In the genomic region with DNA sequence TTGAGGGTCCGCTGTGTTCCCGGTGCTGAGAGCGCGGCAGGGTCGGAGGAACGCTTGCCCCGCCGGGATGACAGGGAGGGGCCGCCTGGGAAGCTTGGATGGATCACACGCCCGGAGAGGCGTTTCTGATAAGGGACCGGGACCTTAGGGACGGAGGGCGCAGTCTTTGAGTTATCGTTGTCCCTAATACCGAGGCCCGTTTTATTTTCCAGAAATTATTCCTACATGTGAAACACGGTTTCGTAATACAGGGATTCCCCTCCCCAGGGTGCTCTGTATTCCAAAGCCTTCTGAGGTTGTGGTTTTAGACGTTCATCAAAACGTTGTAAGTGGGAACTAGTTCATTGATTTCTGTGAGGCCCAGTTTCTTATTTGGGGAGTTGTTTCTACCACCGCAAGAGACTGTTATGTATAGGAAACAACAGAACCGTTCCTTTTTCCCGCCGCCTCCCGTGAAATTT, we compare ENCODE assay signal across 1 cellular context.
A peak's percentile ranks its signal among the peaks of the same experiment; 100 is the strongest.
TF ChIP-seq lines count a peak whose summit lies in the region.

No MANE protein-coding gene starts in this region.

TF ChIP-seq in HEK293, 187 proteins besides CTCF, POLR2A, EP300 and RAD21 (continued from another document and continues in another):
- TF ChIP-seq, protein P1, sequence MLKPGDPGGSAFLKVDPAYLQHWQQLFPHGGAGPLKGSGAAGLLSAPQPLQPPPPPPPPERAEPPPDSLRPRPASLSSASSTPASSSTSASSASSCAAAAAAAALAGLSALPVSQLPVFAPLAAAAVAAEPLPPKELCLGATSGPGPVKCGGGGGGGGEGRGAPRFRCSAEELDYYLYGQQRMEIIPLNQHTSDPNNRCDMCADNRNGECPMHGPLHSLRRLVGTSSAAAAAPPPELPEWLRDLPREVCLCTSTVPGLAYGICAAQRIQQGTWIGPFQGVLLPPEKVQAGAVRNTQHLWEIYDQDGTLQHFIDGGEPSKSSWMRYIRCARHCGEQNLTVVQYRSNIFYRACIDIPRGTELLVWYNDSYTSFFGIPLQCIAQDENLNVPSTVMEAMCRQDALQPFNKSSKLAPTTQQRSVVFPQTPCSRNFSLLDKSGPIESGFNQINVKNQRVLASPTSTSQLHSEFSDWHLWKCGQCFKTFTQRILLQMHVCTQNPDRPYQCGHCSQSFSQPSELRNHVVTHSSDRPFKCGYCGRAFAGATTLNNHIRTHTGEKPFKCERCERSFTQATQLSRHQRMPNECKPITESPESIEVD (tag by site-specific recombination; IDR thresholded peaks at IDR 0.05), result no peak
- TF ChIP-seq, protein P2, sequence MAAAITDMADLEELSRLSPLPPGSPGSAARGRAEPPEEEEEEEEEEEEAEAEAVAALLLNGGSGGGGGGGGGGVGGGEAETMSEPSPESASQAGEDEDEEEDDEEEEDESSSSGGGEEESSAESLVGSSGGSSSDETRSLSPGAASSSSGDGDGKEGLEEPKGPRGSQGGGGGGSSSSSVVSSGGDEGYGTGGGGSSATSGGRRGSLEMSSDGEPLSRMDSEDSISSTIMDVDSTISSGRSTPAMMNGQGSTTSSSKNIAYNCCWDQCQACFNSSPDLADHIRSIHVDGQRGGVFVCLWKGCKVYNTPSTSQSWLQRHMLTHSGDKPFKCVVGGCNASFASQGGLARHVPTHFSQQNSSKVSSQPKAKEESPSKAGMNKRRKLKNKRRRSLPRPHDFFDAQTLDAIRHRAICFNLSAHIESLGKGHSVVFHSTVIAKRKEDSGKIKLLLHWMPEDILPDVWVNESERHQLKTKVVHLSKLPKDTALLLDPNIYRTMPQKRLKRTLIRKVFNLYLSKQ (tag by site-specific recombination; IDR thresholded peaks at IDR 0.05; ENCODE audit: borderline replicate concordance), result no peak
- TF ChIP-seq, protein P3, sequence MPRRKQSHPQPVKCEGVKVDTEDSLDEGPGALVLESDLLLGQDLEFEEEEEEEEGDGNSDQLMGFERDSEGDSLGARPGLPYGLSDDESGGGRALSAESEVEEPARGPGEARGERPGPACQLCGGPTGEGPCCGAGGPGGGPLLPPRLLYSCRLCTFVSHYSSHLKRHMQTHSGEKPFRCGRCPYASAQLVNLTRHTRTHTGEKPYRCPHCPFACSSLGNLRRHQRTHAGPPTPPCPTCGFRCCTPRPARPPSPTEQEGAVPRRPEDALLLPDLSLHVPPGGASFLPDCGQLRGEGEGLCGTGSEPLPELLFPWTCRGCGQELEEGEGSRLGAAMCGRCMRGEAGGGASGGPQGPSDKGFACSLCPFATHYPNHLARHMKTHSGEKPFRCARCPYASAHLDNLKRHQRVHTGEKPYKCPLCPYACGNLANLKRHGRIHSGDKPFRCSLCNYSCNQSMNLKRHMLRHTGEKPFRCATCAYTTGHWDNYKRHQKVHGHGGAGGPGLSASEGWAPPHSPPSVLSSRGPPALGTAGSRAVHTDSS (tag by site-specific recombination; IDR thresholded peaks at IDR 0.05), result no peak
- TF ChIP-seq ZNF114 (tag by site-specific recombination; IDR thresholded peaks at IDR 0.05) (no peak), GLIS2 (tag by site-specific recombination; IDR thresholded peaks at IDR 0.05) (no peak; the same call in 1 of the 2 replicates), TRIM28 (IDR thresholded peaks at IDR 0.05; ENCODE audit: borderline replicate concordance, low read length) (no peak), ZNF324 (tag by site-specific recombination; IDR thresholded peaks at IDR 0.05) (no peak), ZNF266 (tag by site-specific recombination; IDR thresholded peaks at IDR 0.05; ENCODE audit: low read depth) (0 out of 2 replicates have a peak, but pooled peaks have one; percentile 26), GLIS1 (tag by site-specific recombination; IDR thresholded peaks at IDR 0.05) (no peak), ZFHX2 (tag by site-specific recombination; conservative IDR thresholded peaks at IDR 0.05) (no peak), ZNF423 (tag by site-specific recombination; IDR thresholded peaks at IDR 0.05) (no peak; the same call in 1 of the 2 replicates), ZNF843 (tag by site-specific recombination; IDR thresholded peaks at IDR 0.05) (no peak), ZNF514 (tag by site-specific recombination; IDR thresholded peaks at IDR 0.05) (no peak), ZBTB20 (tag by site-specific recombination; IDR thresholded peaks at IDR 0.05) (peak; percentile 96), ZFP3 (tag by site-specific recombination; IDR thresholded peaks at IDR 0.05; ENCODE audit: low read depth) (no peak), ZNF521 (tag by site-specific recombination; IDR thresholded peaks at IDR 0.05) (no peak), ZNF571 (tag by site-specific recombination; IDR thresholded peaks at IDR 0.05) (no peak), ZNF510 (tag by site-specific recombination; IDR thresholded peaks at IDR 0.05; ENCODE audit: insufficient replicate concordance) (no peak), ZNF433 (tag by site-specific recombination; IDR thresholded peaks at IDR 0.05; ENCODE audit: low read depth) (no peak), ZNF302 (tag by site-specific recombination; IDR thresholded peaks at IDR 0.05; ENCODE audit: low read depth) (no peak), KLF9 (tag by site-specific recombination; IDR thresholded peaks at IDR 0.05; ENCODE audit: low read depth) (no peak; the same call in 1 of the 2 replicates), ZNF157 (tag by site-specific recombination; IDR thresholded peaks at IDR 0.05) (no peak), ZNF621 (tag by site-specific recombination; IDR thresholded peaks at IDR 0.05) (no peak), REPIN1 (tag by site-specific recombination; IDR thresholded peaks at IDR 0.05; ENCODE audit: low read depth) (no peak), ZNF311 (tag by site-specific recombination; IDR thresholded peaks at IDR 0.05; ENCODE audit: borderline replicate concordance) (no peak), ZSCAN30 (tag by site-specific recombination; IDR thresholded peaks at IDR 0.05) (no peak), SP2 (tag by site-specific recombination; IDR thresholded peaks at IDR 0.05) (peak; percentile 62), TCF7L2 (IDR thresholded peaks at IDR 0.05; ENCODE audit: borderline replicate concordance, low read depth, low read length) (no peak), MEIS1 (CRISPR knock-in tag; IDR thresholded peaks at IDR 0.05; ENCODE audit: borderline replicate concordance) (no peak), OVOL3 (tag by site-specific recombination; IDR thresholded peaks at IDR 0.05) (no peak), ZNF24 (tag by site-specific recombination; IDR thresholded peaks at IDR 0.05) (peak; percentile 37; the same call in 1 of the 2 replicates)
- TF ChIP-seq, protein P4, sequence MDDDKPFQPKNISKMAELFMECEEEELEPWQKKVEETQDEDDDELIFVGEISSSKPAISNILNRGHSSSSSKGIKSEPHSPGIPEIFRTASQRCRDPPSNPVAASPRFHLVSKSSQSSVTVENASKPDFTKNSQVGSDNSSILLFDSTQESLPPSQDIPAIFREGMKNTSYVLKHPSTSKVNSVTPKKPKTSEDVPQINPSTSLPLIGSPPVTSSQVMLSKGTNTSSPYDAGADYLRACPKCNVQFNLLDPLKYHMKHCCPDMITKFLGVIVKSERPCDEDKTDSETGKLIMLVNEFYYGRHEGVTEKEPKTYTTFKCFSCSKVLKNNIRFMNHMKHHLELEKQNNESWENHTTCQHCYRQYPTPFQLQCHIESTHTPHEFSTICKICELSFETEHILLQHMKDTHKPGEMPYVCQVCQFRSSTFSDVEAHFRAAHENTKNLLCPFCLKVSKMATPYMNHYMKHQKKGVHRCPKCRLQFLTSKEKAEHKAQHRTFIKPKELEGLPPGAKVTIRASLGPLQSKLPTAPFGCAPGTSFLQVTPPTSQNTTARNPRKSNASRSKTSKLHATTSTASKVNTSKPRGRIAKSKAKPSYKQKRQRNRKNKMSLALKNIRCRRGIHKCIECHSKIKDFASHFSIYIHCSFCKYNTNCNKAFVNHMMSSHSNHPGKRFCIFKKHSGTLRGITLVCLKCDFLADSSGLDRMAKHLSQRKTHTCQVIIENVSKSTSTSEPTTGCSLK (tag by site-specific recombination; IDR thresholded peaks at IDR 0.05), result no peak
- TF ChIP-seq, protein P5, sequence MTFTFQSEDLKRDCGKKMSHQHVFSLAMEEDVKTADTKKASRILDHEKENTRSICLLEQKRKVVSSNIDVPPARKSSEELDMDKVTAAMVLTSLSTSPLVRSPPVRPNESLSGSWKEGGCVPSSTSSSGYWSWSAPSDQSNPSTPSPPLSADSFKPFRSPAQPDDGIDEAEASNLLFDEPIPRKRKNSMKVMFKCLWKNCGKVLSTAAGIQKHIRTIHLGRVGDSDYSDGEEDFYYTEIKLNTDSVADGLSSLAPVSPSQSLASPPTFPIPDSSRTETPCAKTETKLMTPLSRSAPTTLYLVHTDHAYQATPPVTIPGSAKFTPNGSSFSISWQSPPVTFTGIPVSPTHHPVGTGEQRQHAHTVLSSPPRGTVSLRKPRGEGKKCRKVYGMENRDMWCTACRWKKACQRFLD (tag by site-specific recombination; IDR thresholded peaks at IDR 0.05), result no peak
- TF ChIP-seq, protein P6, sequence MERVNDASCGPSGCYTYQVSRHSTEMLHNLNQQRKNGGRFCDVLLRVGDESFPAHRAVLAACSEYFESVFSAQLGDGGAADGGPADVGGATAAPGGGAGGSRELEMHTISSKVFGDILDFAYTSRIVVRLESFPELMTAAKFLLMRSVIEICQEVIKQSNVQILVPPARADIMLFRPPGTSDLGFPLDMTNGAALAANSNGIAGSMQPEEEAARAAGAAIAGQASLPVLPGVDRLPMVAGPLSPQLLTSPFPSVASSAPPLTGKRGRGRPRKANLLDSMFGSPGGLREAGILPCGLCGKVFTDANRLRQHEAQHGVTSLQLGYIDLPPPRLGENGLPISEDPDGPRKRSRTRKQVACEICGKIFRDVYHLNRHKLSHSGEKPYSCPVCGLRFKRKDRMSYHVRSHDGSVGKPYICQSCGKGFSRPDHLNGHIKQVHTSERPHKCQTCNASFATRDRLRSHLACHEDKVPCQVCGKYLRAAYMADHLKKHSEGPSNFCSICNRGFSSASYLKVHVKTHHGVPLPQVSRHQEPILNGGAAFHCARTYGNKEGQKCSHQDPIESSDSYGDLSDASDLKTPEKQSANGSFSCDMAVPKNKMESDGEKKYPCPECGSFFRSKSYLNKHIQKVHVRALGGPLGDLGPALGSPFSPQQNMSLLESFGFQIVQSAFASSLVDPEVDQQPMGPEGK (tag by site-specific recombination; IDR thresholded peaks at IDR 0.05), result peak; percentile 64
- TF ChIP-seq, protein P7, sequence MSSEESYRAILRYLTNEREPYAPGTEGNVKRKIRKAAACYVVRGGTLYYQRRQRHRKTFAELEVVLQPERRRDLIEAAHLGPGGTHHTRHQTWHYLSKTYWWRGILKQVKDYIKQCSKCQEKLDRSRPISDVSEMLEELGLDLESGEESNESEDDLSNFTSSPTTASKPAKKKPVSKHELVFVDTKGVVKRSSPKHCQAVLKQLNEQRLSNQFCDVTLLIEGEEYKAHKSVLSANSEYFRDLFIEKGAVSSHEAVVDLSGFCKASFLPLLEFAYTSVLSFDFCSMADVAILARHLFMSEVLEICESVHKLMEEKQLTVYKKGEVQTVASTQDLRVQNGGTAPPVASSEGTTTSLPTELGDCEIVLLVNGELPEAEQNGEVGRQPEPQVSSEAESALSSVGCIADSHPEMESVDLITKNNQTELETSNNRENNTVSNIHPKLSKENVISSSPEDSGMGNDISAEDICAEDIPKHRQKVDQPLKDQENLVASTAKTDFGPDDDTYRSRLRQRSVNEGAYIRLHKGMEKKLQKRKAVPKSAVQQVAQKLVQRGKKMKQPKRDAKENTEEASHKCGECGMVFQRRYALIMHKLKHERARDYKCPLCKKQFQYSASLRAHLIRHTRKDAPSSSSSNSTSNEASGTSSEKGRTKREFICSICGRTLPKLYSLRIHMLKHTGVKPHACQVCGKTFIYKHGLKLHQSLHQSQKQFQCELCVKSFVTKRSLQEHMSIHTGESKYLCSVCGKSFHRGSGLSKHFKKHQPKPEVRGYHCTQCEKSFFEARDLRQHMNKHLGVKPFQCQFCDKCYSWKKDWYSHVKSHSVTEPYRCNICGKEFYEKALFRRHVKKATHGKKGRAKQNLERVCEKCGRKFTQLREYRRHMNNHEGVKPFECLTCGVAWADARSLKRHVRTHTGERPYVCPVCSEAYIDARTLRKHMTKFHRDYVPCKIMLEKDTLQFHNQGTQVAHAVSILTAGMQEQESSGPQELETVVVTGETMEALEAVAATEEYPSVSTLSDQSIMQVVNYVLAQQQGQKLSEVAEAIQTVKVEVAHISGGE (tag by site-specific recombination; conservative IDR thresholded peaks at IDR 0.05; ENCODE audit: low read depth), result no peak
- TF ChIP-seq, protein P8, sequence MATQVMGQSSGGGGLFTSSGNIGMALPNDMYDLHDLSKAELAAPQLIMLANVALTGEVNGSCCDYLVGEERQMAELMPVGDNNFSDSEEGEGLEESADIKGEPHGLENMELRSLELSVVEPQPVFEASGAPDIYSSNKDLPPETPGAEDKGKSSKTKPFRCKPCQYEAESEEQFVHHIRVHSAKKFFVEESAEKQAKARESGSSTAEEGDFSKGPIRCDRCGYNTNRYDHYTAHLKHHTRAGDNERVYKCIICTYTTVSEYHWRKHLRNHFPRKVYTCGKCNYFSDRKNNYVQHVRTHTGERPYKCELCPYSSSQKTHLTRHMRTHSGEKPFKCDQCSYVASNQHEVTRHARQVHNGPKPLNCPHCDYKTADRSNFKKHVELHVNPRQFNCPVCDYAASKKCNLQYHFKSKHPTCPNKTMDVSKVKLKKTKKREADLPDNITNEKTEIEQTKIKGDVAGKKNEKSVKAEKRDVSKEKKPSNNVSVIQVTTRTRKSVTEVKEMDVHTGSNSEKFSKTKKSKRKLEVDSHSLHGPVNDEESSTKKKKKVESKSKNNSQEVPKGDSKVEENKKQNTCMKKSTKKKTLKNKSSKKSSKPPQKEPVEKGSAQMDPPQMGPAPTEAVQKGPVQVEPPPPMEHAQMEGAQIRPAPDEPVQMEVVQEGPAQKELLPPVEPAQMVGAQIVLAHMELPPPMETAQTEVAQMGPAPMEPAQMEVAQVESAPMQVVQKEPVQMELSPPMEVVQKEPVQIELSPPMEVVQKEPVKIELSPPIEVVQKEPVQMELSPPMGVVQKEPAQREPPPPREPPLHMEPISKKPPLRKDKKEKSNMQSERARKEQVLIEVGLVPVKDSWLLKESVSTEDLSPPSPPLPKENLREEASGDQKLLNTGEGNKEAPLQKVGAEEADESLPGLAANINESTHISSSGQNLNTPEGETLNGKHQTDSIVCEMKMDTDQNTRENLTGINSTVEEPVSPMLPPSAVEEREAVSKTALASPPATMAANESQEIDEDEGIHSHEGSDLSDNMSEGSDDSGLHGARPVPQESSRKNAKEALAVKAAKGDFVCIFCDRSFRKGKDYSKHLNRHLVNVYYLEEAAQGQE (tag by site-specific recombination; IDR thresholded peaks at IDR 0.05), result no peak
- TF ChIP-seq, protein P9, sequence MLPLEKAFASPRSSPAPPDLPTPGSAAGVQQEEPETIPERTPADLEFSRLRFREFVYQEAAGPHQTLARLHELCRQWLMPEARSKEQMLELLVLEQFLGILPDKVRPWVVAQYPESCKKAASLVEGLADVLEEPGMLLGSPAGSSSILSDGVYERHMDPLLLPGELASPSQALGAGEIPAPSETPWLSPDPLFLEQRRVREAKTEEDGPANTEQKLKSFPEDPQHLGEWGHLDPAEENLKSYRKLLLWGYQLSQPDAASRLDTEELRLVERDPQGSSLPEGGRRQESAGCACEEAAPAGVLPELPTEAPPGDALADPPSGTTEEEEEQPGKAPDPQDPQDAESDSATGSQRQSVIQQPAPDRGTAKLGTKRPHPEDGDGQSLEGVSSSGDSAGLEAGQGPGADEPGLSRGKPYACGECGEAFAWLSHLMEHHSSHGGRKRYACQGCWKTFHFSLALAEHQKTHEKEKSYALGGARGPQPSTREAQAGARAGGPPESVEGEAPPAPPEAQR (tag by site-specific recombination; IDR thresholded peaks at IDR 0.05), result 0 out of 2 replicates have a peak, but pooled peaks have one; percentile 9
